In genomic region chr12:51242896-51243295, GRCh38 we compare ENCODE assay signal across 13 cellular contexts. TPM values are rescaled to one million over a fixed set of nuclear protein-coding genes. Genes with fewer than 3 reads are reported as not detected.
DNase-seq lines count a peak whose midpoint lies in the region; ATAC-seq and TF ChIP-seq lines count a peak whose summit lies in the region.
"Had no signal": no experiment of that assay in that cellular context is flagged by ENCODE, and none has a peak within 500 bp of the region (broad histone marks: within the 10 kb centered on the region; RNA-seq: fewer than 3 reads in every experiment).

No MANE protein-coding gene starts in this region.

- no peak for ATAC-seq in activated CD8-positive, alpha-beta T cell treated with anti-CD3 and anti-CD28 coated beads for 36 hours
- no peak for ATAC-seq in activated CD8-positive, alpha-beta T cell treated with anti-CD3 and anti-CD28 coated beads, Interleukin-2, amount 10 ng/mL, durations not matched to agents 7 days and 5 days
- ATAC-seq in activated B cell treated with CpG ODN at 0.5 μM for 24 hours (ENCODE audit: low read depth) (no peak), HG03095 (IDR thresholded peaks at IDR 0.05; ENCODE audit: unreplicated experiment) (no peak)
- ATAC-seq: foreskin keratinocyte had no signal

- H3K36me3 Mint-ChIP-seq in activated CD8-positive, alpha-beta T cell treated with anti-CD3 and anti-CD28 coated beads for 36 hours (ENCODE audit: low read depth), result peaks cover 54% of the 10 kb centered on the region
- peaks cover 69% of the 10 kb centered on the region for H3K36me3 Mint-ChIP-seq in activated CD8-positive, alpha-beta T cell treated with anti-CD3 and anti-CD28 coated beads, Interleukin-2, amount 10 ng/mL, durations not matched to agents 7 days and 5 days (ENCODE audit: low read depth)
- H3K36me3 Mint-ChIP-seq in IgD-negative memory B cell (peaks cover 6% of the 10 kb centered on the region), activated B cell treated with CpG ODN at 0.5 μM for 24 hours (ENCODE audit: low read depth) (peaks cover 64% of the 10 kb centered on the region), nephron progenitor cell (ENCODE audit: low read depth) (peaks cover 29% of the 10 kb centered on the region)

- peaks cover 16% of the 10 kb centered on the region for H3K36me3 ChIP-seq in H7 (replicated peaks; ENCODE audit: control insufficient read depth, insufficient read depth, low read length)

- POLR2A ChIA-PET in activated CD8-positive, alpha-beta T cell treated with anti-CD3 and anti-CD28 coated beads for 36 hours (lab: Charles Lee), result interaction anchor here (1.6 to 3.6 kb wide), 2 partner anchors 10 to 161 kb away, joined by 4 to 15 read pairs; partner anchors contain the start of gene CSRNP2
- POLR2A ChIA-PET in activated CD8-positive, alpha-beta T cell treated with anti-CD3 and anti-CD28 coated beads, Interleukin-2, amount 10 ng/mL, durations not matched to agents 7 days and 5 days (lab: Charles Lee), result interaction anchor here (0.7 to 2.0 kb wide), 5 partner anchors 10 to 478 kb away, joined by 3 to 10 read pairs (median 3); partner anchors contain the start of genes CSRNP2 and POU6F1
- POLR2A ChIA-PET in activated B cell treated with CpG ODN at 0.5 μM for 24 hours (lab: Charles Lee), result interaction anchor here (0.9 to 2.4 kb wide), 2 partner anchors 19 to 25 kb away, joined by 4 to 12 read pairs; partner anchors contain the start of gene POU6F1

- no peaks in the 10 kb centered on the region for H3K9me3 Mint-ChIP-seq in activated CD8-positive, alpha-beta T cell treated with anti-CD3 and anti-CD28 coated beads for 36 hours
- H3K9me3 Mint-ChIP-seq in activated CD8-positive, alpha-beta T cell treated with anti-CD3 and anti-CD28 coated beads, Interleukin-2, amount 10 ng/mL, durations not matched to agents 7 days and 5 days (ENCODE audit: insufficient read depth), result no peaks in the 10 kb centered on the region
- no peaks in the 10 kb centered on the region for H3K9me3 Mint-ChIP-seq in IgD-negative memory B cell
- H3K9me3 Mint-ChIP-seq in activated B cell treated with CpG ODN at 0.5 μM for 24 hours, result no peaks in the 10 kb centered on the region
- H3K9me3 Mint-ChIP-seq in nephron progenitor cell, result no peaks in the 10 kb centered on the region
- H3K9me3 Mint-ChIP-seq: mesothelial cell of epicardium had no signal

- peak overlapping the region; percentile 39 for H3K27ac Mint-ChIP-seq in activated CD8-positive, alpha-beta T cell treated with anti-CD3 and anti-CD28 coated beads for 36 hours
- no peak overlapping the region for H3K27ac Mint-ChIP-seq in activated CD8-positive, alpha-beta T cell treated with anti-CD3 and anti-CD28 coated beads, Interleukin-2, amount 10 ng/mL, durations not matched to agents 7 days and 5 days
- H3K27ac Mint-ChIP-seq in IgD-negative memory B cell, result peak overlapping the region; percentile 6 to 83 (median 50)
- peak overlapping the region; percentile 30 for H3K27ac Mint-ChIP-seq in activated B cell treated with CpG ODN at 0.5 μM for 24 hours
- H3K27ac Mint-ChIP-seq in nephron progenitor cell, result peak overlapping the region; percentile 35
- H3K27ac Mint-ChIP-seq: mesothelial cell of epicardium had no signal

- no peaks in the 10 kb centered on the region for H3K27me3 ChIP-seq in H7 (ENCODE audit: control insufficient read depth, insufficient read depth, low read length)
- H3K27me3 ChIP-seq: foreskin keratinocyte, tibial nerve had no signal

- H3K4me1 Mint-ChIP-seq in activated CD8-positive, alpha-beta T cell treated with anti-CD3 and anti-CD28 coated beads for 36 hours (ENCODE audit: low read depth), result peaks cover 58% of the 10 kb centered on the region
- H3K4me1 Mint-ChIP-seq in activated CD8-positive, alpha-beta T cell treated with anti-CD3 and anti-CD28 coated beads, Interleukin-2, amount 10 ng/mL, durations not matched to agents 7 days and 5 days (ENCODE audit: low read depth), result peaks cover 69% of the 10 kb centered on the region
- peaks cover 42 to 51% (median 50%) of the 10 kb centered on the region in 3 donors for H3K4me1 Mint-ChIP-seq in IgD-negative memory B cell
- peaks cover 69% of the 10 kb centered on the region for H3K4me1 Mint-ChIP-seq in activated B cell treated with CpG ODN at 0.5 μM for 24 hours
- peaks cover 46% of the 10 kb centered on the region for H3K4me1 Mint-ChIP-seq in nephron progenitor cell

- CTCF ChIA-PET in activated CD8-positive, alpha-beta T cell treated with anti-CD3 and anti-CD28 coated beads for 36 hours (lab: Charles Lee), result no interaction called here
- CTCF ChIA-PET in activated CD8-positive, alpha-beta T cell treated with anti-CD3 and anti-CD28 coated beads, Interleukin-2, amount 10 ng/mL, durations not matched to agents 7 days and 5 days (lab: Charles Lee), result interaction anchor here (1.6 to 2.2 kb wide), 2 partner anchors 10 to 25 kb away, joined by 6 to 15 read pairs; partner anchors contain the start of gene POU6F1
- CTCF ChIA-PET in activated B cell treated with CpG ODN at 0.5 μM for 24 hours (lab: Charles Lee), result interaction anchor here (1.1 kb wide), 1 partner anchor 27 kb away, joined by 3 read pairs; no protein-coding TSS in a partner anchor

- TF ChIP-seq CTCF in activated CD8-positive, alpha-beta T cell treated with anti-CD3 and anti-CD28 coated beads for 36 hours (IDR thresholded peaks at IDR 0.05), result no peak
- no peak for TF ChIP-seq CTCF in activated B cell treated with CpG ODN at 0.5 μM for 24 hours (IDR thresholded peaks at IDR 0.05)
- TF ChIP-seq CTCF in nephron progenitor cell (IDR thresholded peaks at IDR 0.05), result no peak

- intact Hi-C loops in activated CD8-positive, alpha-beta T cell treated with anti-CD3 and anti-CD28 coated beads for 36 hours (cut with micrococcal nuclease), result loop anchor here (5.0 kb wide), 1 partner anchor 151 kb away; no protein-coding TSS in a partner anchor
- intact Hi-C loops in activated B cell treated with CpG ODN at 0.5 μM for 24 hours (cut with micrococcal nuclease), result no loop called here

- H3K4me3 Mint-ChIP-seq in activated CD8-positive, alpha-beta T cell treated with anti-CD3 and anti-CD28 coated beads for 36 hours, result no peak overlapping the region
- H3K4me3 Mint-ChIP-seq in activated CD8-positive, alpha-beta T cell treated with anti-CD3 and anti-CD28 coated beads, Interleukin-2, amount 10 ng/mL, durations not matched to agents 7 days and 5 days, result no peak overlapping the region
- peak overlapping the region in 2 of 4 donors; percentile 45 to 63 for H3K4me3 Mint-ChIP-seq in IgD-negative memory B cell
- H3K4me3 Mint-ChIP-seq in activated B cell treated with CpG ODN at 0.5 μM for 24 hours, result peak overlapping the region; percentile 16
- H3K4me3 Mint-ChIP-seq in nephron progenitor cell, result no peak overlapping the region
- H3K4me3 Mint-ChIP-seq: mesothelial cell of epicardium had no signal

- no peak overlapping the region for H3K4me3 ChIP-seq in H7 (ENCODE audit: insufficient read depth, low read depth, low read length)
- H3K4me3 ChIP-seq: tibial nerve had no signal

- no peaks in the 10 kb centered on the region for H3K27me3 Mint-ChIP-seq in activated CD8-positive, alpha-beta T cell treated with anti-CD3 and anti-CD28 coated beads for 36 hours
- no peaks in the 10 kb centered on the region for H3K27me3 Mint-ChIP-seq in activated CD8-positive, alpha-beta T cell treated with anti-CD3 and anti-CD28 coated beads, Interleukin-2, amount 10 ng/mL, durations not matched to agents 7 days and 5 days (ENCODE audit: low read depth)
- H3K27me3 Mint-ChIP-seq in IgD-negative memory B cell (no peaks in the 10 kb centered on the region), activated B cell treated with CpG ODN at 0.5 μM for 24 hours (no peaks in the 10 kb centered on the region), nephron progenitor cell (ENCODE audit: low read depth, poor library complexity) (no peaks in the 10 kb centered on the region)

- no peak for DNase-seq in activated CD8-positive, alpha-beta T cell treated with anti-CD3 and anti-CD28 coated beads for 36 hours
- DNase-seq in activated CD8-positive, alpha-beta T cell treated with anti-CD3 and anti-CD28 coated beads, Interleukin-2, amount 10 ng/mL, durations not matched to agents 7 days and 5 days, result no peak
- DNase-seq in activated B cell treated with CpG ODN at 0.5 μM for 24 hours, result no peak
- DNase-seq in nephron progenitor cell, result no peak
- no peak for DNase-seq in H7
- DNase-seq in GM19240 (ENCODE audit: insufficient read length, low spot score), result no peak
- DNase-seq: foreskin keratinocyte, NCI-H2029 treated with DMSO at 0.1 percent for 48 hours, T-helper 9 cell had no signal

RNA-seq across cellular contexts. Expression of gene DAZAP2, which starts 4.3 kb away (rescaled TPM):
- 10 to 100 TPM; 91.7 to 98.3 TPM for total RNA-seq in activated CD8-positive, alpha-beta T cell treated with anti-CD3 and anti-CD28 coated beads for 36 hours
- 100 to 1,000 TPM; 186 TPM for total RNA-seq in activated CD8-positive, alpha-beta T cell treated with anti-CD3 and anti-CD28 coated beads, Interleukin-2, amount 10 ng/mL, durations not matched to agents 7 days and 5 days
- polyA plus RNA-seq in IgD-negative memory B cell, result 1,104 TPM
- 209 and 214 TPM in 2 replicates for total RNA-seq in activated B cell treated with CpG ODN at 0.5 μM for 24 hours
- total RNA-seq in H7 (2014; rRNA removed; shearing (Covaris generic)), result 47.1 and 56.8 TPM in 2 replicates

RNA-seq across cellular contexts. Expression of gene POU6F1, which starts 25.0 kb away (rescaled TPM):
- total RNA-seq in activated CD8-positive, alpha-beta T cell treated with anti-CD3 and anti-CD28 coated beads for 36 hours, result 1 to 10 TPM; 5.8 to 7.3 TPM
- 1 to 10 TPM; 1.3 to 2.2 TPM for total RNA-seq in activated CD8-positive, alpha-beta T cell treated with anti-CD3 and anti-CD28 coated beads, Interleukin-2, amount 10 ng/mL, durations not matched to agents 7 days and 5 days
- polyA plus RNA-seq in IgD-negative memory B cell, result 3.2 TPM
- 20.3 and 26.2 TPM in 2 replicates for total RNA-seq in activated B cell treated with CpG ODN at 0.5 μM for 24 hours
- 8.3 and 11.8 TPM in 2 replicates for total RNA-seq in H7 (2014; rRNA removed; shearing (Covaris generic))

RNA-seq across cellular contexts. Expression of gene SMAGP, which starts 27.3 kb away (rescaled TPM):
- 1 to 10 TPM in 1 of 2 experiments, under 1 TPM in 1; 0.96 to 1.4 TPM for total RNA-seq in activated CD8-positive, alpha-beta T cell treated with anti-CD3 and anti-CD28 coated beads for 36 hours
- 1 to 10 TPM; 4.3 to 4.7 TPM for total RNA-seq in activated CD8-positive, alpha-beta T cell treated with anti-CD3 and anti-CD28 coated beads, Interleukin-2, amount 10 ng/mL, durations not matched to agents 7 days and 5 days
- polyA plus RNA-seq in IgD-negative memory B cell, result 82.1 TPM
- total RNA-seq in activated B cell treated with CpG ODN at 0.5 μM for 24 hours, result 11.4 and 11.5 TPM in 2 replicates
- total RNA-seq in H7 (2014; rRNA removed; shearing (Covaris generic)), result 10.1 and 11.9 TPM in 2 replicates
